19 cellular contexts compared by ENCODE assay signal in genomic region chr9:108755979-108756378, GRCh38.
A peak's percentile ranks its signal among the peaks of the same experiment; 100 is the strongest.
DNase-seq lines count a peak whose midpoint lies in the region; ATAC-seq and TF ChIP-seq lines count a peak whose summit lies in the region.
"Had no signal": no experiment of that assay in that cellular context is flagged by ENCODE, and none has a peak within 500 bp of the region (broad histone marks: within the 10 kb centered on the region; RNA-seq: fewer than 3 reads in every experiment).

No MANE protein-coding gene starts in this region.

- TF ChIP-seq CTCF in GM12865 (IDR thresholded peaks at IDR 0.05; ENCODE audit: insufficient read depth, low read depth, low read length, missing control alignments) (no peak), sigmoid colon (IDR thresholded peaks at IDR 0.05) (no peak)

- H3K27me3 ChIP-seq in sigmoid colon: no peaks in the 10 kb centered on the region
- H3K27me3 ChIP-seq: upper lobe of right lung had no signal

- TF ChIP-seq POLR2A in sigmoid colon (IDR thresholded peaks at IDR 0.05): no peak

- no peak for TF ChIP-seq EP300 in sigmoid colon (IDR thresholded peaks at IDR 0.05)

- ATAC-seq in GM19395 (IDR thresholded peaks at IDR 0.05; ENCODE audit: unreplicated experiment) (peak; percentile 97), HG02763 (IDR thresholded peaks at IDR 0.05; ENCODE audit: unreplicated experiment) (peak; percentile 53), HG03342 (IDR thresholded peaks at IDR 0.05; ENCODE audit: unreplicated experiment) (peak; percentile 90)
- ATAC-seq: left ventricle myocardium superior; stimulated activated naive B cell treated with anti-CD40 and anti-IgM and Interleukin-4, amounts not matched to agents 10 μg/mL and 1 μg/mL and 100 μg/mL, for 72 hours; upper lobe of right lung had no signal

- no peak overlapping the region for H3K4me3 ChIP-seq in GM12865 (ENCODE audit: low read depth, low read length)
- no peak overlapping the region for H3K4me3 ChIP-seq in sigmoid colon
- H3K4me3 ChIP-seq: upper lobe of right lung had no signal

- peaks cover 0 to 3% (median under 1%) of the 10 kb centered on the region in 4 donors for H3K4me1 ChIP-seq in sigmoid colon
- H3K4me1 ChIP-seq: upper lobe of right lung had no signal

- H3K27ac ChIP-seq in sigmoid colon: no peak overlapping the region
- H3K27ac ChIP-seq: HL-60, KMS-11, upper lobe of right lung had no signal

- no peaks in the 10 kb centered on the region for H3K9me3 ChIP-seq in sigmoid colon
- H3K9me3 ChIP-seq: upper lobe of right lung had no signal

- WGBS in sigmoid colon, 2 donors: 88 to 93% methylated on average over 3 of the region's 3 CpGs

- peak; percentile 50 for DNase-seq in GM12865 (ENCODE audit: low read depth)
- no peak for DNase-seq in putamen (ENCODE audit: low spot score)
- no peak for DNase-seq in AG08395 (ENCODE audit: low spot score)
- no peak for DNase-seq in sigmoid colon
- DNase-seq in kidney glomerular epithelial cell (lab: John Stamatoyannopoulos, UW): no peak
- DNase-seq: activated CD4-positive, alpha-beta T cell treated with anti-CD3 and anti-CD28 coated beads for 1 hour; foreskin melanocyte; left ventricle myocardium superior; NCI-H1417 treated with DMSO at 0.1 percent for 48 hours; Right ventricle myocardium superior; small intestine; stimulated activated naive B cell treated with anti-CD40 and anti-IgM and Interleukin-4, amounts not matched to agents 10 μg/mL and 1 μg/mL and 100 μg/mL, for 72 hours; T-helper 2 cell; upper lobe of right lung had no signal

- no peaks in the 10 kb centered on the region for H3K36me3 ChIP-seq in sigmoid colon
- H3K36me3 ChIP-seq: upper lobe of right lung had no signal

- intact Hi-C loops in sigmoid colon (cut with DNase I): no loop called here
